ENCODE assay signal across 8 cellular contexts in the genomic region with DNA sequence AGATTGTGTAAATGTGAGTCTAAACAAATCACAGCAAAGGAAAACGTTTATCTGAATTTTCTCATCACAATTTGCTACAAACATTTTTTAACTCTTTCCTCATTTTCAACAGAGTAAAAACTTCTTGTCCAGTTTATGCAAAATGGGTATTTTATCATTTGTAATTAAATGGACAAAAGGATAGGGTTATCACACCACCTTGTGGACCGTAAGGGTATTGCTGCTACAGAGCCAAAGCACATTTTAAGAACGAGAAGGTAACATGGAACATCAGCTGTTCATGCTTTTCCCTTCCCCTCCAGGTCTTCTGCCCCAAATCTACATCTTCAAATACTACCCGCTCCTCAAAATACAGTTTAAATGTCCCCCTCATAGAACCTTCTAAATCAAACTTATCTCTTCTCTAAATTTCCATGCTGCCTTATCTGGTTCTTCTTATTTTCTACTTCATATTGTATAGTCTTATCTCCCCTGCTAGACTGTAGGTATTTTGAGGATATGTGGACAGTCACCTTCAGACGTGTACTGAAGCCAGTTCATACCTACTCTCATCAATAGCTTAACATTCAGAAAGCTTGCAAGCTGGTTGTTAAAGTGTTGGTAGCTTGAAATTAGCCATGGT. TPM values are rescaled to one million over a fixed set of nuclear protein-coding genes. Genes with fewer than 3 reads are reported as not detected.
DNase-seq lines count a peak whose midpoint lies in the region; ATAC-seq and TF ChIP-seq lines count a peak whose summit lies in the region.

No MANE protein-coding gene starts in this region.

- CTCF ChIA-PET in HEK293 (lab: Yijun Ruan, JAX), result interaction anchor here (0.6 to 2.7 kb wide), 11 partner anchors 8 to 1191 kb away, joined by 3 to 23 read pairs (median 3); no protein-coding TSS in a partner anchor

- peak; percentile 59; the same call in 1 of the 2 replicates for TF ChIP-seq CTCF in HEK293 (tag by site-specific recombination; IDR thresholded peaks at IDR 0.05)

- intact Hi-C loops in sciatic nerve (cut with DNase I), result no loop called here

- H3K27ac ChIP-seq in HEK293 (ENCODE audit: extremely low read depth, low read depth, low read length), result no peak overlapping the region

- no peaks in the 10 kb centered on the region for H3K36me3 ChIP-seq in HEK293 (ENCODE audit: control insufficient read depth in 2 of 2, insufficient read depth in 1 of 2, low read length in 2 of 2)

- no peak overlapping the region for H3K4me3 ChIP-seq in HEK293 (ENCODE audit: low read depth, low read length)

- H3K9me3 ChIP-seq in HEK293 (ENCODE audit: control insufficient read depth, insufficient read depth, low read depth, low read length), result no peaks in the 10 kb centered on the region

- POLR2A ChIA-PET in HEK293 (lab: Yijun Ruan, JAX), result no interaction called here

- DNase-seq in AG08395 (ENCODE audit: low spot score) (peak; percentile 60), GDM1 (lab: John Stamatoyannopoulos, UW) (peak; percentile 13), NAMALWA (ENCODE audit: low spot score) (peak; percentile 73), globus pallidus (ENCODE audit: low spot score) (peak; percentile 46), sciatic nerve (ENCODE audit: low spot score) (no peak), UCSD-AML1 (lab: John Stamatoyannopoulos, UW; ENCODE audit: unreplicated experiment) (no peak)
- DNase-seq in activated T-cell treated with anti-CD3 and anti-CD28 coated beads, Interleukin-2, amount 50 U/mL, for 48 hours, result peak; percentile 30 to 31

- no peaks in the 10 kb centered on the region for H3K4me1 ChIP-seq in HEK293 (ENCODE audit: control insufficient read depth, insufficient read depth, low read length)

- ATAC-seq in sciatic nerve, result peak; percentile 38

TF ChIP-seq in HEK293, 187 proteins besides CTCF, POLR2A, EP300 and RAD21:
- TF ChIP-seq ZNF830 (tag by site-specific recombination; IDR thresholded peaks at IDR 0.05; ENCODE audit: low read depth), result no peak
- TF ChIP-seq ZNF654 (tag by site-specific recombination; IDR thresholded peaks at IDR 0.05; ENCODE audit: low read depth), result peak; percentile 88
- TF ChIP-seq ZNF2 (tag by site-specific recombination; IDR thresholded peaks at IDR 0.05), result 0 out of 2 replicates have a peak, but pooled peaks have one; percentile 30
- TF ChIP-seq ZNF114 (tag by site-specific recombination; IDR thresholded peaks at IDR 0.05), result no peak
- no peak for TF ChIP-seq ZFHX2 (tag by site-specific recombination; conservative IDR thresholded peaks at IDR 0.05)

RNA-seq across cellular contexts. Expression of a gene that starts 12.8 kb away (rescaled TPM):
- 17.2 TPM for total RNA-seq in sciatic nerve

Comparison
In these comparisons a context has a peak if more than half of its experiments do, and no peak if none do; other contexts are left out.
1. DNase-seq: peak in AG08395 (single experiment), GDM1 (single experiment), NAMALWA (single experiment), activated T-cell treated with anti-CD3 and anti-CD28 coated beads, Interleukin-2, amount 50 U/mL, for 48 hours (2 of 2) and globus pallidus (single experiment); none in sciatic nerve (single experiment) and UCSD-AML1 (single experiment).